ENCODE assay signal across 2 cellular contexts in genomic region chr10:113099431-113100298, GRCh38.
TF ChIP-seq lines count a peak whose summit lies in the region.

No MANE protein-coding gene starts in this region.

TF ChIP-seq in liver, 16 proteins besides CTCF, POLR2A, EP300 and RAD21 (continued from another document):
- TF ChIP-seq, protein P1, sequence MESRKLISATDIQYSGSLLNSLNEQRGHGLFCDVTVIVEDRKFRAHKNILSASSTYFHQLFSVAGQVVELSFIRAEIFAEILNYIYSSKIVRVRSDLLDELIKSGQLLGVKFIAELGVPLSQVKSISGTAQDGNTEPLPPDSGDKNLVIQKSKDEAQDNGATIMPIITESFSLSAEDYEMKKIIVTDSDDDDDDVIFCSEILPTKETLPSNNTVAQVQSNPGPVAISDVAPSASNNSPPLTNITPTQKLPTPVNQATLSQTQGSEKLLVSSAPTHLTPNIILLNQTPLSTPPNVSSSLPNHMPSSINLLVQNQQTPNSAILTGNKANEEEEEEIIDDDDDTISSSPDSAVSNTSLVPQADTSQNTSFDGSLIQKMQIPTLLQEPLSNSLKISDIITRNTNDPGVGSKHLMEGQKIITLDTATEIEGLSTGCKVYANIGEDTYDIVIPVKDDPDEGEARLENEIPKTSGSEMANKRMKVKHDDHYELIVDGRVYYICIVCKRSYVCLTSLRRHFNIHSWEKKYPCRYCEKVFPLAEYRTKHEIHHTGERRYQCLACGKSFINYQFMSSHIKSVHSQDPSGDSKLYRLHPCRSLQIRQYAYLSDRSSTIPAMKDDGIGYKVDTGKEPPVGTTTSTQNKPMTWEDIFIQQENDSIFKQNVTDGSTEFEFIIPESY (IDR thresholded peaks at IDR 0.05) = no peak
- TF ChIP-seq NR2F2 (IDR thresholded peaks at IDR 0.05) = no peak

TF ChIP-seq in HepG2, 621 proteins besides CTCF, POLR2A, EP300 and RAD21 (continued from another document):
- TF ChIP-seq, protein P2, sequence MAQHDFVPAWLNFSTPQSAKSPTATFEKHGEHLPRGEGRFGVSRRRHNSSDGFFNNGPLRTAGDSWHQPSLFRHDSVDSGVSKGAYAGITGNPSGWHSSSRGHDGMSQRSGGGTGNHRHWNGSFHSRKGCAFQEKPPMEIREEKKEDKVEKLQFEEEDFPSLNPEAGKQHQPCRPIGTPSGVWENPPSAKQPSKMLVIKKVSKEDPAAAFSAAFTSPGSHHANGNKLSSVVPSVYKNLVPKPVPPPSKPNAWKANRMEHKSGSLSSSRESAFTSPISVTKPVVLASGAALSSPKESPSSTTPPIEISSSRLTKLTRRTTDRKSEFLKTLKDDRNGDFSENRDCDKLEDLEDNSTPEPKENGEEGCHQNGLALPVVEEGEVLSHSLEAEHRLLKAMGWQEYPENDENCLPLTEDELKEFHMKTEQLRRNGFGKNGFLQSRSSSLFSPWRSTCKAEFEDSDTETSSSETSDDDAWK (CRISPR knock-in tag; IDR thresholded peaks at IDR 0.05) = no peak
- TF ChIP-seq, protein P3, sequence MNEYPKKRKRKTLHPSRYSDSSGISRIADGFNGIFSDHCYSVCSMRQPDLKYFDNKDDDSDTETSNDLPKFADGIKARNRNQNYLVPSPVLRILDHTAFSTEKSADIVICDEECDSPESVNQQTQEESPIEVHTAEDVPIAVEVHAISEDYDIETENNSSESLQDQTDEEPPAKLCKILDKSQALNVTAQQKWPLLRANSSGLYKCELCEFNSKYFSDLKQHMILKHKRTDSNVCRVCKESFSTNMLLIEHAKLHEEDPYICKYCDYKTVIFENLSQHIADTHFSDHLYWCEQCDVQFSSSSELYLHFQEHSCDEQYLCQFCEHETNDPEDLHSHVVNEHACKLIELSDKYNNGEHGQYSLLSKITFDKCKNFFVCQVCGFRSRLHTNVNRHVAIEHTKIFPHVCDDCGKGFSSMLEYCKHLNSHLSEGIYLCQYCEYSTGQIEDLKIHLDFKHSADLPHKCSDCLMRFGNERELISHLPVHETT (CRISPR knock-in tag; conservative IDR thresholded peaks at IDR 0.05) = no peak
- no peak for TF ChIP-seq ZNF749 (CRISPR knock-in tag; IDR thresholded peaks at IDR 0.05; ENCODE audit: borderline replicate concordance)
TF ChIP-seq in HepG2: peak in this region for 0.
